9 cellular contexts compared by ENCODE assay signal in genomic region chr10:77391605-77392235, GRCh38.
DNase-seq lines count a peak whose midpoint lies in the region; ATAC-seq and TF ChIP-seq lines count a peak whose summit lies in the region.
"Had no signal": no experiment of that assay in that cellular context is flagged by ENCODE, and none has a peak within 500 bp of the region (broad histone marks: within the 10 kb centered on the region; RNA-seq: fewer than 3 reads in every experiment).

No MANE protein-coding gene starts in this region.

- DNase-seq in stimulated activated CD4-positive, alpha-beta T cell treated with anti-CD3 and anti-CD28 coated beads, Interleukin-12 subunit alpha, Interleukin-12 subunit beta, amount 100 ng/mL, for 48 hours (ENCODE audit: low read depth in 2 of 3, low spot score in 1 of 3), result peak in 2 of 3 donors; percentile 11 to 12
- no peak for DNase-seq in stimulated activated CD4-positive, alpha-beta T cell treated with anti-CD3 and anti-CD28 coated beads, Interleukin-4, amount 100 ng/mL, for 1 hour
- peak; percentile 77 for DNase-seq in NCI-H1694 (lab: John Stamatoyannopoulos, UW)
- DNase-seq in activated CD4-positive, alpha-beta T cell treated with anti-CD3 and anti-CD28 coated beads, Interleukin-2, amount 50 U/mL, for 48 hours, result peak; percentile 35 to 38
- DNase-seq in glomerular visceral epithelial cell (ENCODE audit: extremely low spot score), result peak; percentile 89
- DNase-seq in osteocyte (ENCODE audit: extremely low spot score, unreplicated experiment), result peak; percentile 94

- peaks cover 3% of the 10 kb centered on the region for H3K36me3 Mint-ChIP-seq in osteocyte (ENCODE audit: unreplicated experiment)
- H3K36me3 Mint-ChIP-seq: immature natural killer cell had no signal

- H3K27ac Mint-ChIP-seq in osteocyte (ENCODE audit: unreplicated experiment), result peak overlapping the region; percentile 86
- H3K27ac Mint-ChIP-seq: immature natural killer cell had no signal

- no peaks in the 10 kb centered on the region for H3K9me3 Mint-ChIP-seq in osteocyte (ENCODE audit: unreplicated experiment)
- H3K9me3 Mint-ChIP-seq: immature natural killer cell had no signal

- H3K4me1 Mint-ChIP-seq in osteocyte (ENCODE audit: unreplicated experiment), result peaks cover 65% of the 10 kb centered on the region

- TF ChIP-seq CTCF in osteocyte (IDR thresholded peaks at IDR 0.05), result peak; percentile 71

- no peaks in the 10 kb centered on the region for H3K27me3 Mint-ChIP-seq in osteocyte (ENCODE audit: unreplicated experiment)

- no peak for ATAC-seq in GM19023 (IDR thresholded peaks at IDR 0.05; ENCODE audit: unreplicated experiment)
- no peak for ATAC-seq in HG03039 (IDR thresholded peaks at IDR 0.05; ENCODE audit: unreplicated experiment)

- H3K4me3 Mint-ChIP-seq in osteocyte (ENCODE audit: unreplicated experiment), result peak overlapping the region; percentile 6
- H3K4me3 Mint-ChIP-seq: immature natural killer cell had no signal
